Comparison of ENCODE assay signal across 20 cellular contexts in the genomic region with DNA sequence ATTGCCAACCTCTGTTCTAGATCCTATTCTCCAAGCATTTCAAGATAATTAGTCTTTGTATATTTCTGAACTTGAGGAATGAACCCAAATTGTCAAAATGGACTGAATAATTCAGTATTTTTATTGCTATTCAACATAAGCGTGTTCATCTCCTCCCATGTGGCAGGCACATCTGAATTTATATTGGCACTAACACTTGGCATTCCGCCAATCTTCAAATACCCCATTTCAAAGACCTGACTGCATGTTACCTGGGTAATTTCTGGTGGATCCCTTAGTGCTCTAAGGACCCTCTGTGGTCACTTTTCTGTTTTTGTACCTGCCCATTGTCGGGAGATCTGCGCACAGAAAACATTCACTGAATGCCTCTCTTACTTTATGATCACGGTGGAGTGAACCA.
DNase-seq lines count a peak whose midpoint lies in the region; ATAC-seq and TF ChIP-seq lines count a peak whose summit lies in the region.
"Had no signal": no experiment of that assay in that cellular context is flagged by ENCODE, and none has a peak within 500 bp of the region (broad histone marks: within the 10 kb centered on the region; RNA-seq: fewer than 3 reads in every experiment).

No MANE protein-coding gene starts in this region.

- in situ Hi-C loops in KBM-7 (cut with MboI; ENCODE audit: low pct_unique_long_range_greater_than_20kb, low sequenced_read_pairs) = no loop called here

- H3K27ac Mint-ChIP-seq in activated T-cell treated with anti-CD3 and anti-CD28 coated beads, Interleukin-2, amount 50 U/mL, for 72 hours = peak overlapping the region; percentile 42
- H3K27ac Mint-ChIP-seq in immature natural killer cell = no peak overlapping the region
- H3K27ac Mint-ChIP-seq in activated T-helper 17 cell treated with anti-CD3 and anti-CD28 coated beads, Interleukin-2, amount 50 U/mL, for 72 hours = no peak overlapping the region
- H3K27ac Mint-ChIP-seq: T-helper 17 cell had no signal

- H3K27me3 Mint-ChIP-seq in activated T-cell treated with anti-CD3 and anti-CD28 coated beads, Interleukin-2, amount 50 U/mL, for 72 hours (ENCODE audit: low read depth) = peaks cover 15% of the 10 kb centered on the region
- peaks cover 0 to 9% (median 7%) of the 10 kb centered on the region in 3 donors for H3K27me3 Mint-ChIP-seq in immature natural killer cell (ENCODE audit: low read depth in 3 of 3)
- peaks cover 15% of the 10 kb centered on the region for H3K27me3 Mint-ChIP-seq in activated T-helper 17 cell treated with anti-CD3 and anti-CD28 coated beads, Interleukin-2, amount 50 U/mL, for 72 hours

- H3K36me3 Mint-ChIP-seq in activated T-cell treated with anti-CD3 and anti-CD28 coated beads, Interleukin-2, amount 50 U/mL, for 72 hours (ENCODE audit: insufficient read depth in 2 of 2) = no peaks in the 10 kb centered on the region
- H3K36me3 Mint-ChIP-seq in immature natural killer cell = no peaks in the 10 kb centered on the region
- H3K36me3 Mint-ChIP-seq in activated T-helper 17 cell treated with anti-CD3 and anti-CD28 coated beads, Interleukin-2, amount 50 U/mL, for 72 hours (ENCODE audit: low read depth) = no peaks in the 10 kb centered on the region

- peaks cover 0 to 33% of the 10 kb centered on the region in 2 donors for H3K4me1 ChIP-seq in ascending aorta
- H3K4me1 ChIP-seq: A549, HAP-1 had no signal

- TF ChIP-seq CTCF in ascending aorta (IDR thresholded peaks at IDR 0.05) = no peak

- H3K4me1 Mint-ChIP-seq in activated T-cell treated with anti-CD3 and anti-CD28 coated beads, Interleukin-2, amount 50 U/mL, for 72 hours (ENCODE audit: low read depth) = peaks cover 6% of the 10 kb centered on the region
- no peaks in the 10 kb centered on the region for H3K4me1 Mint-ChIP-seq in immature natural killer cell
- H3K4me1 Mint-ChIP-seq in activated T-helper 17 cell treated with anti-CD3 and anti-CD28 coated beads, Interleukin-2, amount 50 U/mL, for 72 hours = no peaks in the 10 kb centered on the region
- H3K4me1 Mint-ChIP-seq: T-helper 17 cell had no signal

- DNase-seq in activated T-cell treated with anti-CD3 and anti-CD28 coated beads, Interleukin-2, amount 50 U/mL, for 72 hours = no peak
- DNase-seq in activated T-cell treated with anti-CD3 and anti-CD28 coated beads, Interleukin-2, amount 50 U/mL, for 48 hours = no peak
- DNase-seq in NCI-H345 (lab: John Stamatoyannopoulos, UW) (peak; percentile 55), ascending aorta (ENCODE audit: low spot score in 2 of 2) (no peak), immature natural killer cell (no peak), NCI-H2227 treated with DMSO at 0.1 percent for 48 hours (lab: John Stamatoyannopoulos, UW) (no peak), KBM-7 (no peak)
- DNase-seq: C1 segment of cervical spinal cord; DMS 273 treated with DMSO at 0.1 percent for 48 hours; IMR-90; NCI-H1436; NCI-H2171; NCI-H510A treated with DMSO at 0.1 percent for 48 hours; NK-92 treated with Interleukin-12 subunit alpha and Interleukin-12 subunit beta, amount 100 ng/mL, for 24 hours; OCI-M1; SHP77 treated with DMSO at 0.1 percent for 48 hours; T-helper 17 cell had no signal

- no peaks in the 10 kb centered on the region for H3K9me3 ChIP-seq in ascending aorta
- H3K9me3 ChIP-seq: A549, HAP-1 had no signal

- ATAC-seq in activated T-cell treated with anti-CD3 and anti-CD28 coated beads, Interleukin-2, amount 50 U/mL, for 72 hours (replicated peaks in 1 of 2) = no peak
- no peak for ATAC-seq in activated T-helper 17 cell treated with anti-CD3 and anti-CD28 coated beads, Interleukin-2, amount 50 U/mL, for 72 hours (replicated peaks)
- ATAC-seq: A549, T-helper 17 cell had no signal

- peaks cover 0 to 7% of the 10 kb centered on the region in 2 donors for H3K36me3 ChIP-seq in ascending aorta
- H3K36me3 ChIP-seq: HAP-1 had no signal

- no peaks in the 10 kb centered on the region for H3K27me3 ChIP-seq in ascending aorta

- intact Hi-C loops in ascending aorta (cut with DNase I) = loop anchor here (5.0 kb wide), 1 partner anchor 112 kb away; no protein-coding TSS in a partner anchor

- H3K4me3 ChIP-seq in ascending aorta = no peak overlapping the region
- H3K4me3 ChIP-seq: A549, HAP-1 had no signal

- peak overlapping the region; percentile 38 to 81 for H3K27ac ChIP-seq in ascending aorta
- H3K27ac ChIP-seq: A549 had no signal

- H3K9me3 Mint-ChIP-seq in activated T-cell treated with anti-CD3 and anti-CD28 coated beads, Interleukin-2, amount 50 U/mL, for 72 hours = no peaks in the 10 kb centered on the region
- peaks cover 0 to 1% (median 0%) of the 10 kb centered on the region in 6 donors for H3K9me3 Mint-ChIP-seq in immature natural killer cell
- H3K9me3 Mint-ChIP-seq in activated T-helper 17 cell treated with anti-CD3 and anti-CD28 coated beads, Interleukin-2, amount 50 U/mL, for 72 hours = no peaks in the 10 kb centered on the region

- no peak overlapping the region for H3K4me3 Mint-ChIP-seq in activated T-cell treated with anti-CD3 and anti-CD28 coated beads, Interleukin-2, amount 50 U/mL, for 72 hours
- H3K4me3 Mint-ChIP-seq in immature natural killer cell = no peak overlapping the region
- no peak overlapping the region for H3K4me3 Mint-ChIP-seq in activated T-helper 17 cell treated with anti-CD3 and anti-CD28 coated beads, Interleukin-2, amount 50 U/mL, for 72 hours
- H3K4me3 Mint-ChIP-seq: T-helper 17 cell had no signal
